ENCODE assay signal across 9 cellular contexts in genomic region chr2:36858551-36859365, GRCh38.
A peak's percentile ranks its signal among the peaks of the same experiment; 100 is the strongest.
DNase-seq lines count a peak whose midpoint lies in the region; ATAC-seq and TF ChIP-seq lines count a peak whose summit lies in the region.
"Had no signal": no experiment of that assay in that cellular context is flagged by ENCODE, and none has a peak within 500 bp of the region (broad histone marks: within the 10 kb centered on the region; RNA-seq: fewer than 3 reads in every experiment).

No MANE protein-coding gene starts in this region.

- DNase-seq in Caco-2 (no peak), glomerular visceral epithelial cell (ENCODE audit: extremely low spot score) (peak; percentile 0), upper lobe of right lung (no peak), NCI-H1930 (lab: John Stamatoyannopoulos, UW) (no peak), inferior parietal cortex (ENCODE audit: extremely low spot score) (no peak), psoas muscle (no peak)
- DNase-seq: C1 segment of cervical spinal cord had no signal

- no peaks in the 10 kb centered on the region for H3K27me3 Mint-ChIP-seq in Caco-2 (ENCODE audit: insufficient read depth, unreplicated experiment)

- intact Hi-C loops in Caco-2 (cut with micrococcal nuclease; ENCODE audit: unreplicated experiment) (no loop called here), upper lobe of right lung (cut with DNase I) (no loop called here), psoas muscle (cut with DNase I) (no loop called here)

- H3K9me3 ChIP-seq in Caco-2 (no peaks in the 10 kb centered on the region), upper lobe of right lung (no peaks in the 10 kb centered on the region), psoas muscle (no peaks in the 10 kb centered on the region)

- no peak for TF ChIP-seq CTCF in Caco-2 (IDR thresholded peaks at IDR 0.05; ENCODE audit: insufficient read depth in 1 of 2, low read depth in 1 of 2, low read length in 1 of 2, severe bottlenecking in 1 of 2, unreplicated experiment in 1 of 2)
- no peak for TF ChIP-seq CTCF in upper lobe of right lung (IDR thresholded peaks at IDR 0.05)
- TF ChIP-seq CTCF in psoas muscle (IDR thresholded peaks at IDR 0.05), result no peak

- no peaks in the 10 kb centered on the region for H3K4me1 ChIP-seq in Caco-2
- H3K4me1 ChIP-seq in upper lobe of right lung, result no peaks in the 10 kb centered on the region
- no peaks in the 10 kb centered on the region for H3K4me1 ChIP-seq in psoas muscle

- H3K27me3 ChIP-seq in Caco-2 (replicated peaks; ENCODE audit: control insufficient read depth, insufficient read depth, low read length) (no peaks in the 10 kb centered on the region), upper lobe of right lung (no peaks in the 10 kb centered on the region), psoas muscle (ENCODE audit: insufficient read depth in 3 of 3, low read length in 2 of 3) (no peaks in the 10 kb centered on the region)

- H3K36me3 ChIP-seq in Caco-2 (ENCODE audit: control insufficient read depth, insufficient read depth, low read length) (no peaks in the 10 kb centered on the region; the same call in 1 of the 2 replicates), upper lobe of right lung (peaks cover 55% of the 10 kb centered on the region), psoas muscle (ENCODE audit: insufficient read depth in 1 of 2, low read depth in 1 of 2) (peaks cover 4 to 72% of the 10 kb centered on the region in 2 donors)

- H3K4me3 ChIP-seq in Caco-2 (ENCODE audit: low read depth, low read length) (no peak overlapping the region), upper lobe of right lung (no peak overlapping the region), psoas muscle (no peak overlapping the region)

- H3K27ac Mint-ChIP-seq in Caco-2 (ENCODE audit: unreplicated experiment), result peak overlapping the region; percentile 11

- BruUV-seq in Caco-2 (replicated peaks; lab: Mats Ljungman, UMichigan), result no TSS peak

- POLR2A ChIA-PET in Caco-2 (lab: Charles Lee), result no interaction called here

- CTCF ChIA-PET in Caco-2 (lab: Charles Lee), result no interaction called here

- peaks cover 17% of the 10 kb centered on the region for H3K36me3 Mint-ChIP-seq in Caco-2 (ENCODE audit: insufficient read depth, unreplicated experiment)

- H3K4me3 Mint-ChIP-seq in Caco-2 (ENCODE audit: unreplicated experiment), result no peak overlapping the region

- ATAC-seq in GM21360 (IDR thresholded peaks at IDR 0.05; ENCODE audit: unreplicated experiment), result peak; percentile 56
- peak; percentile 65 for ATAC-seq in HG03342 (IDR thresholded peaks at IDR 0.05; ENCODE audit: unreplicated experiment)
- no peak for ATAC-seq in upper lobe of right lung
- no peak for ATAC-seq in psoas muscle

- H3K27ac ChIP-seq in upper lobe of right lung, result no peak overlapping the region
- no peak overlapping the region for H3K27ac ChIP-seq in psoas muscle

- H3K9me3 Mint-ChIP-seq in Caco-2 (ENCODE audit: unreplicated experiment), result no peaks in the 10 kb centered on the region

- peaks cover 7% of the 10 kb centered on the region for H3K4me1 Mint-ChIP-seq in Caco-2 (ENCODE audit: low read depth, unreplicated experiment)

Comparison
In these comparisons a context has a peak if more than half of its experiments do, and no peak if none do; other contexts are left out.
1. ATAC-seq: peak in GM21360 (single experiment) and HG03342 (single experiment); none in upper lobe of right lung (single experiment) and psoas muscle (0 of 4).